Comparison of ENCODE assay signal across 12 cellular contexts in the genomic region with DNA sequence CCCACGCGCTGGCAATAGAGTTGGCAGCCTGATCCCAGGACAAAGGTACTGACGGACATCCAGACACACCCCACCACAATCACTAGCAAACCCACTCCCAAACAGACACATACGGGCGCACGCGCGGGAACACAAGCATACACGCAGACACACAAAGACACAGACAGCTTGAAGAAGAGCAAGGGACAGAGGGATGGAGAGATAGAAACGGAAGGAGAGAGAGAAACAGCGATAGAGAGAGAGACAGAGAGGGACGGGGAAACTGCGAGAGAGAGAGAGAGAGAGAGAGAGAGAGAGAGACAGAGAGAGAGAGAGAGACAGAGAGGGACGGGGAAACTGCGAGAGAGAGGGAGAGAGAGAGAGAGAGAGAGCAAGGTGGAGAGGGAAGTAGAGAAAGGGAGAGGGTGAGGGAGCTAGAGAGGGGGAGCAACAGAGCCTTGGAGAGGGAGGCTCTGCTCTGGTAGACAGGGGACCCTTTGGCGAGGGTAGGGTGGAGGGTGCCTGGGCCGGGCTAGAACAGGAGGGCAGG. TPM values are rescaled to one million over a fixed set of nuclear protein-coding genes. Genes with fewer than 3 reads are reported as not detected.
DNase-seq lines count a peak whose midpoint lies in the region; ATAC-seq, FAIRE-seq and TF ChIP-seq lines count a peak whose summit lies in the region.
"Not testable (repeated sequence)": the region's sequence is repeated elsewhere in the genome, so short reads cannot be mapped to it uniquely, and the experiment has no call there.
"Had no signal": no experiment of that assay in that cellular context is flagged by ENCODE, and none has a peak within 500 bp of the region (broad histone marks: within the 10 kb centered on the region; RNA-seq: fewer than 3 reads in every experiment).

No MANE protein-coding gene starts in this region.

- not testable (repeated sequence) for ATAC-seq in IMR-90 (ENCODE audit: low read depth); activated CD8-positive, alpha-beta T cell treated with anti-CD3 and anti-CD28 coated beads, Interleukin-2, amount 10 ng/mL, durations not matched to agents 7 days and 5 days

- H3K27ac Mint-ChIP-seq in activated CD8-positive, alpha-beta T cell treated with anti-CD3 and anti-CD28 coated beads, Interleukin-2, amount 10 ng/mL, durations not matched to agents 7 days and 5 days = peak overlapping the region; percentile 27

- not testable (repeated sequence) for H3K23ac ChIP-seq in IMR-90 (ENCODE audit: low read depth, low read length); neuronal stem cell (ENCODE audit: low read depth, low read length, poor library complexity)

- H2BK5ac ChIP-seq in IMR-90 (ENCODE audit: low read depth, low read length, poor library complexity, severe bottlenecking); neuronal stem cell (ENCODE audit: low read length): not testable (repeated sequence)

- not testable (repeated sequence) for H3K9me1 ChIP-seq in IMR-90 (ENCODE audit: insufficient read depth, low read length)

- CTCF ChIA-PET in IMR-90 (lab: Yijun Ruan, JAX); activated CD8-positive, alpha-beta T cell treated with anti-CD3 and anti-CD28 coated beads, Interleukin-2, amount 10 ng/mL, durations not matched to agents 7 days and 5 days (lab: Charles Lee): not testable (repeated sequence)

- TF ChIP-seq CTCF in IMR-90 (conservative IDR thresholded peaks at IDR 0.05; ENCODE audit: low read depth, low read length); bronchial epithelial cell (IDR thresholded peaks at IDR 0.05; ENCODE audit: insufficient read depth, low read length, severe bottlenecking); fibroblast of the aortic adventitia (IDR thresholded peaks at IDR 0.05; ENCODE audit: insufficient read depth, low read length): not testable (repeated sequence)

- POLR2A ChIA-PET in IMR-90 (lab: Charles Lee; ENCODE audit: unreplicated experiment); activated CD8-positive, alpha-beta T cell treated with anti-CD3 and anti-CD28 coated beads, Interleukin-2, amount 10 ng/mL, durations not matched to agents 7 days and 5 days (lab: Charles Lee): not testable (repeated sequence)

- not testable (repeated sequence) for H2BK20ac ChIP-seq in IMR-90 (ENCODE audit: low read depth, low read length)

- DNase-seq in IMR-90; activated CD8-positive, alpha-beta T cell treated with anti-CD3 and anti-CD28 coated beads, Interleukin-2, amount 10 ng/mL, durations not matched to agents 7 days and 5 days; bronchial epithelial cell (ENCODE audit: low read depth); neuronal stem cell (ENCODE audit: low spot score): not testable (repeated sequence)
- DNase-seq in fibroblast of the aortic adventitia (ENCODE audit: low read depth) (peak; percentile 8), left kidney (ENCODE audit: low read depth, low spot score) (peak; percentile 20)

- intact Hi-C loops in IMR-90 (cut with micrococcal nuclease) = not testable (repeated sequence)

- peak overlapping the region; percentile 90 for H3K9ac ChIP-seq in BLaER1
- not testable (repeated sequence) for H3K9ac ChIP-seq in IMR-90 (ENCODE audit: low read depth, low read length); neuronal stem cell (ENCODE audit: low read depth, low read length, poor library complexity)
- peak overlapping the region in 1 of 5 donors; percentile 45 for H3K9ac ChIP-seq in subcutaneous abdominal adipose tissue (ENCODE audit: low read length in 5 of 5)

- dilution Hi-C loops in IMR-90 (cut with HindIII; ENCODE audit: low sequenced_read_pairs, unreplicated experiment) = not testable (repeated sequence)

- H4K8ac ChIP-seq in IMR-90 (ENCODE audit: low read depth in 2 of 2, low read length in 2 of 2); neuronal stem cell (ENCODE audit: low read depth, low read length): not testable (repeated sequence)

- peaks cover 14% of the 10 kb centered on the region; the same call in 1 of the 2 replicates for H4K20me1 ChIP-seq in BLaER1
- not testable (repeated sequence) for H4K20me1 ChIP-seq in IMR-90 (ENCODE audit: insufficient read depth, low read length)

- H3K14ac ChIP-seq in IMR-90 (replicated peaks; ENCODE audit: low read depth, low read length); neuronal stem cell (ENCODE audit: low read length): not testable (repeated sequence)

- not testable (repeated sequence) for H3K4me1 Mint-ChIP-seq in activated CD8-positive, alpha-beta T cell treated with anti-CD3 and anti-CD28 coated beads, Interleukin-2, amount 10 ng/mL, durations not matched to agents 7 days and 5 days (ENCODE audit: low read depth)

- H3K27me3 ChIP-seq in BLaER1 (peaks cover 36% of the 10 kb centered on the region), IMR-90 (ENCODE audit: control insufficient read depth, insufficient read depth, low read length) (peaks cover 11% of the 10 kb centered on the region; the same call in 1 of the 2 replicates), neuronal stem cell (ENCODE audit: control insufficient read depth in 3 of 3, insufficient read depth in 3 of 3, low read depth in 1 of 3, low read length in 3 of 3) (peaks cover 19 to 51% (median 50%) of the 10 kb centered on the region in 3 experiments), subcutaneous abdominal adipose tissue (ENCODE audit: control insufficient read depth in 5 of 5, insufficient read depth in 4 of 5, low read length in 5 of 5) (peaks cover 0 to 22% (median 14%) of the 10 kb centered on the region in 5 donors)
- H3K27me3 ChIP-seq in bronchial epithelial cell (ENCODE audit: control insufficient read depth, insufficient read depth, low read length) = not testable (repeated sequence)

- not testable (repeated sequence) for H3K4ac ChIP-seq in IMR-90 (ENCODE audit: low read depth, low read length); neuronal stem cell (ENCODE audit: low read length)

- H2AK9ac ChIP-seq in IMR-90 (replicated peaks; ENCODE audit: low read depth, low read length, poor library complexity) = not testable (repeated sequence)

- H3K4me3 Mint-ChIP-seq in activated CD8-positive, alpha-beta T cell treated with anti-CD3 and anti-CD28 coated beads, Interleukin-2, amount 10 ng/mL, durations not matched to agents 7 days and 5 days = peak overlapping the region; percentile 9

- not testable (repeated sequence) for H2BK12ac ChIP-seq in neuronal stem cell (ENCODE audit: low read length)

- not testable (repeated sequence) for FAIRE-seq in bronchial epithelial cell (lab: Jason Lieb, UNC)

- TF ChIP-seq RAD21 in IMR-90 (IDR thresholded peaks at IDR 0.05; ENCODE audit: low read length) = not testable (repeated sequence)

- not testable (repeated sequence) for H2AFZ ChIP-seq in IMR-90 (replicated peaks; ENCODE audit: low read length, poor library complexity)
- peak overlapping the region; percentile 97 for H2AFZ ChIP-seq in neuronal stem cell (ENCODE audit: low read length)

- in situ Hi-C loops in IMR-90 (cut with MboI; ENCODE audit: low sequenced_read_pairs) = not testable (repeated sequence)

- peaks cover 24% of the 10 kb centered on the region for H3K36me3 ChIP-seq in BLaER1
- H3K36me3 ChIP-seq in IMR-90 (ENCODE audit: control insufficient read depth, insufficient read depth, low read length); bronchial epithelial cell (ENCODE audit: control insufficient read depth, insufficient read depth, low read length); neuronal stem cell (replicated peaks in 1 of 2; ENCODE audit: control insufficient read depth in 2 of 2, insufficient read depth in 2 of 2, low read length in 2 of 2); subcutaneous abdominal adipose tissue (ENCODE audit: control insufficient read depth in 5 of 5, insufficient read depth in 5 of 5, low read length in 5 of 5): not testable (repeated sequence)

- H3K4me1 ChIP-seq in BLaER1; IMR-90 (ENCODE audit: control insufficient read depth, insufficient read depth, low read length); neuronal stem cell (ENCODE audit: control insufficient read depth in 2 of 2, insufficient read depth in 1 of 2, low read depth in 1 of 2, low read length in 2 of 2): not testable (repeated sequence)
- peaks cover 2 to 17% (median 8%) of the 10 kb centered on the region in 5 donors for H3K4me1 ChIP-seq in subcutaneous abdominal adipose tissue (ENCODE audit: control insufficient read depth in 5 of 5, insufficient read depth in 5 of 5, low read length in 5 of 5)

- H3K36me3 Mint-ChIP-seq in activated CD8-positive, alpha-beta T cell treated with anti-CD3 and anti-CD28 coated beads, Interleukin-2, amount 10 ng/mL, durations not matched to agents 7 days and 5 days (ENCODE audit: low read depth) = peaks cover 20% of the 10 kb centered on the region

- H3K27me3 Mint-ChIP-seq in activated CD8-positive, alpha-beta T cell treated with anti-CD3 and anti-CD28 coated beads, Interleukin-2, amount 10 ng/mL, durations not matched to agents 7 days and 5 days (ENCODE audit: low read depth) = peaks cover 35% of the 10 kb centered on the region

- not testable (repeated sequence) for H3K18ac ChIP-seq in IMR-90 (ENCODE audit: low read depth, low read length); neuronal stem cell (ENCODE audit: low read length)

- not testable (repeated sequence) for H4K91ac ChIP-seq in IMR-90 (ENCODE audit: insufficient read depth, low read depth, low read length); neuronal stem cell (ENCODE audit: low read depth, low read length, poor library complexity)

- H3K4me2 ChIP-seq in BLaER1 = peak overlapping the region; percentile 61
- H3K4me2 ChIP-seq in IMR-90 (ENCODE audit: low read depth, low read length) = peak overlapping the region; percentile 49; the same call in 1 of the 2 replicates
- peak overlapping the region; percentile 49 for H3K4me2 ChIP-seq in neuronal stem cell (ENCODE audit: insufficient read depth, low read length, poor library complexity, severe bottlenecking)

- H2BK15ac ChIP-seq in IMR-90 (ENCODE audit: low read depth, low read length); neuronal stem cell (ENCODE audit: low read length): not testable (repeated sequence)

- not testable (repeated sequence) for H4K5ac ChIP-seq in IMR-90 (ENCODE audit: low read depth, low read length)

- peaks cover 38% of the 10 kb centered on the region for H3K9me3 Mint-ChIP-seq in activated CD8-positive, alpha-beta T cell treated with anti-CD3 and anti-CD28 coated beads, Interleukin-2, amount 10 ng/mL, durations not matched to agents 7 days and 5 days (ENCODE audit: insufficient read depth)

- H3K79me1 ChIP-seq in IMR-90 (ENCODE audit: low read depth in 1 of 2, low read length in 2 of 2); neuronal stem cell (ENCODE audit: low read depth, low read length): not testable (repeated sequence)

- TF ChIP-seq POLR2A in IMR-90 (IDR thresholded peaks at IDR 0.05; ENCODE audit: low read depth, low read length) = not testable (repeated sequence)

- WGBS in IMR-90 (ENCODE audit: extremely low coverage in 2 of 2, insufficient read length in 1 of 2), 2 experiments = 25% methylated on average over 5 of the region's 17 CpGs; no CpG with 5 or more reads in 1 of the 2 experiments
- WGBS in neuronal stem cell (ENCODE audit: extremely low coverage in 2 of 2, insufficient read length in 2 of 2, insufficient replicate concordance in 1 of 2), 2 donors = no CpG with 5 or more reads among the region's 17 CpGs

- H3K56ac ChIP-seq in IMR-90 (ENCODE audit: extremely low read depth, insufficient read depth, low read length) = not testable (repeated sequence)

- H3K4me3 ChIP-seq in BLaER1 (peak overlapping the region; percentile 74), IMR-90 (ENCODE audit: insufficient read depth, low read depth, low read length) (peak overlapping the region; percentile 24), bronchial epithelial cell (ENCODE audit: low read depth, low read length) (peak overlapping the region; percentile 38), fibroblast of the aortic adventitia (ENCODE audit: low read depth, low read length) (peak overlapping the region; percentile 22), neuronal stem cell (ENCODE audit: low read length in 2 of 2) (peak overlapping the region in 1 of 2 donors; percentile 42), subcutaneous abdominal adipose tissue (ENCODE audit: low read depth in 1 of 5, low read length in 5 of 5) (peak overlapping the region; percentile 25 to 57 (median 48))

- not testable (repeated sequence) for H2AK5ac ChIP-seq in IMR-90 (ENCODE audit: low read depth, low read length); neuronal stem cell (ENCODE audit: low read depth, low read length)

- H3K9me3 ChIP-seq in BLaER1 (peaks cover 47% of the 10 kb centered on the region), IMR-90 (ENCODE audit: control insufficient read depth, insufficient read depth, low read length) (peaks cover 15% of the 10 kb centered on the region), subcutaneous abdominal adipose tissue (ENCODE audit: control insufficient read depth in 5 of 5, low read length in 5 of 5) (peaks cover 5 to 61% (median 40%) of the 10 kb centered on the region in 5 donors)
- not testable (repeated sequence) for H3K9me3 ChIP-seq in neuronal stem cell (replicated peaks in 1 of 2; ENCODE audit: control insufficient read depth in 2 of 2, insufficient read depth in 1 of 2, low read depth in 1 of 2, low read length in 2 of 2)

- not testable (repeated sequence) for H2BK120ac ChIP-seq in IMR-90 (ENCODE audit: low read depth, low read length); neuronal stem cell (ENCODE audit: low read depth, low read length)

- BruUV-seq in IMR-90 (replicated peaks; lab: Mats Ljungman, UMichigan) = not testable (repeated sequence)

- H3K27ac ChIP-seq in BLaER1 (peak overlapping the region; percentile 88), subcutaneous abdominal adipose tissue (ENCODE audit: low read depth, low read length) (peak overlapping the region; percentile 23)
- H3K27ac ChIP-seq in IMR-90 (ENCODE audit: insufficient read depth, low read length); neuronal stem cell (replicated peaks; ENCODE audit: low read length): not testable (repeated sequence)

RNA-seq across cellular contexts. Expression of a gene that starts 7.5 kb away (rescaled TPM):
- total RNA-seq in IMR-90 (2012; rRNA removed) = not detected in 2 replicates
- not detected in 2 replicates for polyA plus RNA-seq in IMR-90 (2012; rRNA removed)
- not detected in 2 replicates for polyA plus RNA-seq in IMR-90 (2012; cell fraction: cytosol; rRNA removed)
- polyA plus RNA-seq in IMR-90 (2012; cell fraction: nucleus; rRNA removed; ENCODE audit: low replicate concordance) = not detected in 2 replicates
- not detected for total RNA-seq in activated CD8-positive, alpha-beta T cell treated with anti-CD3 and anti-CD28 coated beads, Interleukin-2, amount 10 ng/mL, durations not matched to agents 7 days and 5 days
- not detected in 2 replicates for total RNA-seq in bronchial epithelial cell
- not detected in 2 replicates for total RNA-seq in fibroblast of the aortic adventitia (ENCODE audit: low replicate concordance)
- polyA plus RNA-seq in neuronal stem cell (2013, experiment 1 of 2) = not detected
- not detected for polyA plus RNA-seq in neuronal stem cell (2013, experiment 2 of 2)
- total RNA-seq: heart right ventricle, HFFc6, left lobe of liver, T-cell had no signal
- polyA plus RNA-seq: heart right ventricle had no signal
